In genomic region chr2:109371481-109372170, GRCh38 we compare ENCODE assay signal across 14 cellular contexts.
DNase-seq lines count a peak whose midpoint lies in the region; ATAC-seq and TF ChIP-seq lines count a peak whose summit lies in the region.
"Had no signal": no experiment of that assay in that cellular context is flagged by ENCODE, and none has a peak within 500 bp of the region (broad histone marks: within the 10 kb centered on the region; RNA-seq: fewer than 3 reads in every experiment).

No MANE protein-coding gene starts in this region.

- ATAC-seq in activated CD8-positive, alpha-beta memory T cell treated with anti-CD3 and anti-CD28 coated beads, Interleukin-2, amount 10 ng/mL, durations not matched to agents 7 days and 5 days = no peak

- H3K27me3 ChIP-seq in endodermal cell (ENCODE audit: control insufficient read depth, insufficient read depth, low read length, poor library complexity, severe bottlenecking) = no peaks in the 10 kb centered on the region
- H3K27me3 ChIP-seq in osteoblast (ENCODE audit: insufficient read depth, low read length) = no peaks in the 10 kb centered on the region

- POLR2A ChIA-PET in MCF 10A (lab: Yijun Ruan, JAX) = no interaction called here

- no peak overlapping the region for H3K27ac Mint-ChIP-seq in activated CD8-positive, alpha-beta memory T cell treated with anti-CD3 and anti-CD28 coated beads, Interleukin-2, amount 10 ng/mL, durations not matched to agents 7 days and 5 days
- no peak overlapping the region for H3K27ac Mint-ChIP-seq in endodermal cell
- no peak overlapping the region for H3K27ac Mint-ChIP-seq in MCF 10A (ENCODE audit: low read depth, unreplicated experiment)

- H3K27me3 Mint-ChIP-seq in activated CD8-positive, alpha-beta memory T cell treated with anti-CD3 and anti-CD28 coated beads, Interleukin-2, amount 10 ng/mL, durations not matched to agents 7 days and 5 days = peaks cover 5% of the 10 kb centered on the region
- H3K27me3 Mint-ChIP-seq in endodermal cell (ENCODE audit: insufficient read depth) = no peaks in the 10 kb centered on the region
- no peaks in the 10 kb centered on the region for H3K27me3 Mint-ChIP-seq in MCF 10A (ENCODE audit: insufficient read depth, unreplicated experiment)

- H3K4me1 ChIP-seq in endodermal cell (ENCODE audit: control insufficient read depth, insufficient read depth, low read length) (no peaks in the 10 kb centered on the region), osteoblast (ENCODE audit: insufficient read depth, low read length) (peaks cover 5% of the 10 kb centered on the region)

- TF ChIP-seq CTCF in endodermal cell (conservative IDR thresholded peaks at IDR 0.05) (no peak), osteoblast (IDR thresholded peaks at IDR 0.05; ENCODE audit: extremely low read depth, low read depth, low read length) (no peak), MCF 10A (IDR thresholded peaks at IDR 0.05; ENCODE audit: unreplicated experiment) (no peak)

- no peaks in the 10 kb centered on the region for H3K9me3 Mint-ChIP-seq in activated CD8-positive, alpha-beta memory T cell treated with anti-CD3 and anti-CD28 coated beads, Interleukin-2, amount 10 ng/mL, durations not matched to agents 7 days and 5 days (ENCODE audit: low read depth)
- H3K9me3 Mint-ChIP-seq in endodermal cell (no peaks in the 10 kb centered on the region), MCF 10A (ENCODE audit: unreplicated experiment) (no peaks in the 10 kb centered on the region)
- H3K9me3 Mint-ChIP-seq: CD4-positive, CD25-positive, alpha-beta regulatory T cell had no signal

- no peaks in the 10 kb centered on the region for H3K36me3 Mint-ChIP-seq in activated CD8-positive, alpha-beta memory T cell treated with anti-CD3 and anti-CD28 coated beads, Interleukin-2, amount 10 ng/mL, durations not matched to agents 7 days and 5 days
- no peaks in the 10 kb centered on the region for H3K36me3 Mint-ChIP-seq in endodermal cell (ENCODE audit: low read depth)
- H3K36me3 Mint-ChIP-seq in MCF 10A (ENCODE audit: insufficient read depth, unreplicated experiment) = peaks cover 27% of the 10 kb centered on the region

- intact Hi-C loops in MCF 10A (cut with micrococcal nuclease) = no loop called here

- H3K4me3 Mint-ChIP-seq in activated CD8-positive, alpha-beta memory T cell treated with anti-CD3 and anti-CD28 coated beads, Interleukin-2, amount 10 ng/mL, durations not matched to agents 7 days and 5 days = no peak overlapping the region
- H3K4me3 Mint-ChIP-seq in endodermal cell = no peak overlapping the region
- H3K4me3 Mint-ChIP-seq in MCF 10A (ENCODE audit: unreplicated experiment) = no peak overlapping the region
- H3K4me3 Mint-ChIP-seq: CD4-positive, CD25-positive, alpha-beta regulatory T cell had no signal

- H3K9ac ChIP-seq in endodermal cell (ENCODE audit: extremely low read depth, low read length, poor library complexity, severe bottlenecking) = no peak overlapping the region

- H3K27ac ChIP-seq in endodermal cell (ENCODE audit: low read depth, low read length) = no peak overlapping the region
- no peak overlapping the region for H3K27ac ChIP-seq in osteoblast (ENCODE audit: low read depth, low read length)

- peaks cover 3% of the 10 kb centered on the region for H4K20me1 ChIP-seq in osteoblast (ENCODE audit: insufficient read depth, low read length)

- CTCF ChIA-PET in activated CD8-positive, alpha-beta memory T cell treated with anti-CD3 and anti-CD28 coated beads, Interleukin-2, amount 10 ng/mL, durations not matched to agents 7 days and 5 days (lab: Charles Lee) = no interaction called here
- CTCF ChIA-PET in MCF 10A (lab: Yijun Ruan, JAX) = no interaction called here

- no peak overlapping the region for H3K4me2 ChIP-seq in osteoblast (ENCODE audit: insufficient read depth, low read length)

- H3K79me2 ChIP-seq in osteoblast (ENCODE audit: insufficient read depth, low read length) = peaks cover 4% of the 10 kb centered on the region

- WGBS in endodermal cell (ENCODE audit: insufficient coverage in 1 of 2, insufficient read length in 1 of 2), 2 experiments = 87 to 93% methylated on average over 16 to 18 of the region's 18 CpGs

- H3K4me3 ChIP-seq in endodermal cell (ENCODE audit: low read length) = no peak overlapping the region
- no peak overlapping the region for H3K4me3 ChIP-seq in osteoblast (ENCODE audit: insufficient read depth, low read length)

- no peak overlapping the region for H2AFZ ChIP-seq in osteoblast (ENCODE audit: low read length)

- DNase-seq in activated CD8-positive, alpha-beta memory T cell treated with anti-CD3 and anti-CD28 coated beads, Interleukin-2, amount 10 ng/mL, durations not matched to agents 7 days and 5 days = peak; percentile 25
- DNase-seq in endodermal cell = peak; percentile 29
- peak; percentile 27 for DNase-seq in osteoblast (ENCODE audit: insufficient read length, low spot score, missing footprints)
- DNase-seq in ureter (ENCODE audit: low spot score) = peak; percentile 26
- DNase-seq in RPMI8226 = no peak
- DNase-seq in NCI-H2171 treated with DMSO at 0.1 percent for 48 hours (lab: John Stamatoyannopoulos, UW) = no peak
- DNase-seq in MCF 10A (ENCODE audit: unreplicated experiment) = no peak
- DNase-seq: CD4-positive, CD25-positive, alpha-beta regulatory T cell; EL; MV-4-11; NCI-H1417; NCI-H187 treated with DMSO at 0.1 percent for 48 hours; NCI-H2171; NCI-H748 treated with DMSO at 0.1 percent for 48 hours had no signal

- no TSS peak for BruUV-seq in MCF 10A (replicated peaks; lab: Mats Ljungman, UMichigan)

- H3K36me3 ChIP-seq in endodermal cell (ENCODE audit: control insufficient read depth, insufficient read depth, low read length) (no peaks in the 10 kb centered on the region), osteoblast (ENCODE audit: insufficient read depth, low read length) (peaks cover 4% of the 10 kb centered on the region)

- H3K4me1 Mint-ChIP-seq in activated CD8-positive, alpha-beta memory T cell treated with anti-CD3 and anti-CD28 coated beads, Interleukin-2, amount 10 ng/mL, durations not matched to agents 7 days and 5 days = no peaks in the 10 kb centered on the region
- H3K4me1 Mint-ChIP-seq in endodermal cell (no peaks in the 10 kb centered on the region), MCF 10A (ENCODE audit: insufficient read depth, unreplicated experiment) (no peaks in the 10 kb centered on the region)

- H3K9me3 ChIP-seq in endodermal cell (ENCODE audit: control insufficient read depth, low read length) (no peaks in the 10 kb centered on the region), osteoblast (ENCODE audit: low read depth, low read length) (no peaks in the 10 kb centered on the region)

Comparison
In these comparisons a context has a peak if more than half of its experiments do, and no peak if none do; other contexts are left out.
1. DNase-seq: peak in activated CD8-positive, alpha-beta memory T cell treated with anti-CD3 and anti-CD28 coated beads, Interleukin-2, amount 10 ng/mL, durations not matched to agents 7 days and 5 days (single experiment), endodermal cell (single experiment), osteoblast (single experiment) and ureter (single experiment); none in RPMI8226 (single experiment), NCI-H2171 treated with DMSO at 0.1 percent for 48 hours (single experiment) and MCF 10A (single experiment).